1 cellular context compared by ENCODE assay signal in genomic region chr6:71288228-71289038, GRCh38.
TF ChIP-seq lines count a peak whose summit lies in the region.

Gene OGFRL1, plus strand, starts transcription at chr6:71288811. Its CDS starts 126 bp downstream, at chr6:71288937.

TF ChIP-seq in HepG2, 621 proteins besides CTCF, POLR2A, EP300 and RAD21 (continued from another document):
- TF ChIP-seq, protein P1, sequence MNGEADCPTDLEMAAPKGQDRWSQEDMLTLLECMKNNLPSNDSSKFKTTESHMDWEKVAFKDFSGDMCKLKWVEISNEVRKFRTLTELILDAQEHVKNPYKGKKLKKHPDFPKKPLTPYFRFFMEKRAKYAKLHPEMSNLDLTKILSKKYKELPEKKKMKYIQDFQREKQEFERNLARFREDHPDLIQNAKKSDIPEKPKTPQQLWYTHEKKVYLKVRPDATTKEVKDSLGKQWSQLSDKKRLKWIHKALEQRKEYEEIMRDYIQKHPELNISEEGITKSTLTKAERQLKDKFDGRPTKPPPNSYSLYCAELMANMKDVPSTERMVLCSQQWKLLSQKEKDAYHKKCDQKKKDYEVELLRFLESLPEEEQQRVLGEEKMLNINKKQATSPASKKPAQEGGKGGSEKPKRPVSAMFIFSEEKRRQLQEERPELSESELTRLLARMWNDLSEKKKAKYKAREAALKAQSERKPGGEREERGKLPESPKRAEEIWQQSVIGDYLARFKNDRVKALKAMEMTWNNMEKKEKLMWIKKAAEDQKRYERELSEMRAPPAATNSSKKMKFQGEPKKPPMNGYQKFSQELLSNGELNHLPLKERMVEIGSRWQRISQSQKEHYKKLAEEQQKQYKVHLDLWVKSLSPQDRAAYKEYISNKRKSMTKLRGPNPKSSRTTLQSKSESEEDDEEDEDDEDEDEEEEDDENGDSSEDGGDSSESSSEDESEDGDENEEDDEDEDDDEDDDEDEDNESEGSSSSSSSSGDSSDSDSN (CRISPR knock-in tag; IDR thresholded peaks at IDR 0.05): peak; percentile 72; the same call in 1 of the 2 replicates
- TF ChIP-seq ZNF225 (CRISPR knock-in tag; IDR thresholded peaks at IDR 0.05): no peak
- TF ChIP-seq ZNF281 (CRISPR knock-in tag; IDR thresholded peaks at IDR 0.05; ENCODE audit: borderline replicate concordance): 0 out of 2 replicates have a peak, but pooled peaks have one; percentile 30
- peak; percentile 49 for TF ChIP-seq HNRNPLL (IDR thresholded peaks at IDR 0.05; ENCODE audit: low read depth, low read length, poor library complexity, severe bottlenecking)
- 0 out of 2 replicates have a peak, but pooled peaks have one; percentile 41 for TF ChIP-seq ZNF546 (CRISPR knock-in tag; conservative IDR thresholded peaks at IDR 0.05)
- peak; percentile 40; the same call in 1 of the 2 replicates for TF ChIP-seq ZFX (CRISPR knock-in tag; IDR thresholded peaks at IDR 0.05; ENCODE audit: low read depth)
- no peak for TF ChIP-seq ZNF556 (CRISPR knock-in tag; IDR thresholded peaks at IDR 0.05; ENCODE audit: borderline replicate concordance)
- TF ChIP-seq, protein P2, sequence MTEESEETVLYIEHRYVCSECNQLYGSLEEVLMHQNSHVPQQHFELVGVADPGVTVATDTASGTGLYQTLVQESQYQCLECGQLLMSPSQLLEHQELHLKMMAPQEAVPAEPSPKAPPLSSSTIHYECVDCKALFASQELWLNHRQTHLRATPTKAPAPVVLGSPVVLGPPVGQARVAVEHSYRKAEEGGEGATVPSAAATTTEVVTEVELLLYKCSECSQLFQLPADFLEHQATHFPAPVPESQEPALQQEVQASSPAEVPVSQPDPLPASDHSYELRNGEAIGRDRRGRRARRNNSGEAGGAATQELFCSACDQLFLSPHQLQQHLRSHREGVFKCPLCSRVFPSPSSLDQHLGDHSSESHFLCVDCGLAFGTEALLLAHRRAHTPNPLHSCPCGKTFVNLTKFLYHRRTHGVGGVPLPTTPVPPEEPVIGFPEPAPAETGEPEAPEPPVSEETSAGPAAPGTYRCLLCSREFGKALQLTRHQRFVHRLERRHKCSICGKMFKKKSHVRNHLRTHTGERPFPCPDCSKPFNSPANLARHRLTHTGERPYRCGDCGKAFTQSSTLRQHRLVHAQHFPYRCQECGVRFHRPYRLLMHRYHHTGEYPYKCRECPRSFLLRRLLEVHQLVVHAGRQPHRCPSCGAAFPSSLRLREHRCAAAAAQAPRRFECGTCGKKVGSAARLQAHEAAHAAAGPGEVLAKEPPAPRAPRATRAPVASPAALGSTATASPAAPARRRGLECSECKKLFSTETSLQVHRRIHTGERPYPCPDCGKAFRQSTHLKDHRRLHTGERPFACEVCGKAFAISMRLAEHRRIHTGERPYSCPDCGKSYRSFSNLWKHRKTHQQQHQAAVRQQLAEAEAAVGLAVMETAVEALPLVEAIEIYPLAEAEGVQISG (CRISPR knock-in tag; IDR thresholded peaks at IDR 0.05): 0 out of 2 replicates have a peak, but pooled peaks have one; percentile 12
- TF ChIP-seq ZBTB7B (CRISPR knock-in tag; IDR thresholded peaks at IDR 0.05): 0 out of 2 replicates have a peak, but pooled peaks have one; percentile 29
- TF ChIP-seq, protein P3, sequence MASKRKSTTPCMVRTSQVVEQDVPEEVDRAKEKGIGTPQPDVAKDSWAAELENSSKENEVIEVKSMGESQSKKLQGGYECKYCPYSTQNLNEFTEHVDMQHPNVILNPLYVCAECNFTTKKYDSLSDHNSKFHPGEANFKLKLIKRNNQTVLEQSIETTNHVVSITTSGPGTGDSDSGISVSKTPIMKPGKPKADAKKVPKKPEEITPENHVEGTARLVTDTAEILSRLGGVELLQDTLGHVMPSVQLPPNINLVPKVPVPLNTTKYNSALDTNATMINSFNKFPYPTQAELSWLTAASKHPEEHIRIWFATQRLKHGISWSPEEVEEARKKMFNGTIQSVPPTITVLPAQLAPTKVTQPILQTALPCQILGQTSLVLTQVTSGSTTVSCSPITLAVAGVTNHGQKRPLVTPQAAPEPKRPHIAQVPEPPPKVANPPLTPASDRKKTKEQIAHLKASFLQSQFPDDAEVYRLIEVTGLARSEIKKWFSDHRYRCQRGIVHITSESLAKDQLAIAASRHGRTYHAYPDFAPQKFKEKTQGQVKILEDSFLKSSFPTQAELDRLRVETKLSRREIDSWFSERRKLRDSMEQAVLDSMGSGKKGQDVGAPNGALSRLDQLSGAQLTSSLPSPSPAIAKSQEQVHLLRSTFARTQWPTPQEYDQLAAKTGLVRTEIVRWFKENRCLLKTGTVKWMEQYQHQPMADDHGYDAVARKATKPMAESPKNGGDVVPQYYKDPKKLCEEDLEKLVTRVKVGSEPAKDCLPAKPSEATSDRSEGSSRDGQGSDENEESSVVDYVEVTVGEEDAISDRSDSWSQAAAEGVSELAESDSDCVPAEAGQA (IDR thresholded peaks at IDR 0.05; ENCODE audit: low read depth): no peak
- TF ChIP-seq, protein P3 (CRISPR knock-in tag; IDR thresholded peaks at IDR 0.05; ENCODE audit: borderline replicate concordance): no peak
- TF ChIP-seq ATF3 (CRISPR knock-in tag; IDR thresholded peaks at IDR 0.05): no peak
- TF ChIP-seq KDM5B (CRISPR knock-in tag; IDR thresholded peaks at IDR 0.05; ENCODE audit: borderline replicate concordance): peak; percentile 42; the same call in 1 of the 2 replicates
- TF ChIP-seq, protein P4, sequence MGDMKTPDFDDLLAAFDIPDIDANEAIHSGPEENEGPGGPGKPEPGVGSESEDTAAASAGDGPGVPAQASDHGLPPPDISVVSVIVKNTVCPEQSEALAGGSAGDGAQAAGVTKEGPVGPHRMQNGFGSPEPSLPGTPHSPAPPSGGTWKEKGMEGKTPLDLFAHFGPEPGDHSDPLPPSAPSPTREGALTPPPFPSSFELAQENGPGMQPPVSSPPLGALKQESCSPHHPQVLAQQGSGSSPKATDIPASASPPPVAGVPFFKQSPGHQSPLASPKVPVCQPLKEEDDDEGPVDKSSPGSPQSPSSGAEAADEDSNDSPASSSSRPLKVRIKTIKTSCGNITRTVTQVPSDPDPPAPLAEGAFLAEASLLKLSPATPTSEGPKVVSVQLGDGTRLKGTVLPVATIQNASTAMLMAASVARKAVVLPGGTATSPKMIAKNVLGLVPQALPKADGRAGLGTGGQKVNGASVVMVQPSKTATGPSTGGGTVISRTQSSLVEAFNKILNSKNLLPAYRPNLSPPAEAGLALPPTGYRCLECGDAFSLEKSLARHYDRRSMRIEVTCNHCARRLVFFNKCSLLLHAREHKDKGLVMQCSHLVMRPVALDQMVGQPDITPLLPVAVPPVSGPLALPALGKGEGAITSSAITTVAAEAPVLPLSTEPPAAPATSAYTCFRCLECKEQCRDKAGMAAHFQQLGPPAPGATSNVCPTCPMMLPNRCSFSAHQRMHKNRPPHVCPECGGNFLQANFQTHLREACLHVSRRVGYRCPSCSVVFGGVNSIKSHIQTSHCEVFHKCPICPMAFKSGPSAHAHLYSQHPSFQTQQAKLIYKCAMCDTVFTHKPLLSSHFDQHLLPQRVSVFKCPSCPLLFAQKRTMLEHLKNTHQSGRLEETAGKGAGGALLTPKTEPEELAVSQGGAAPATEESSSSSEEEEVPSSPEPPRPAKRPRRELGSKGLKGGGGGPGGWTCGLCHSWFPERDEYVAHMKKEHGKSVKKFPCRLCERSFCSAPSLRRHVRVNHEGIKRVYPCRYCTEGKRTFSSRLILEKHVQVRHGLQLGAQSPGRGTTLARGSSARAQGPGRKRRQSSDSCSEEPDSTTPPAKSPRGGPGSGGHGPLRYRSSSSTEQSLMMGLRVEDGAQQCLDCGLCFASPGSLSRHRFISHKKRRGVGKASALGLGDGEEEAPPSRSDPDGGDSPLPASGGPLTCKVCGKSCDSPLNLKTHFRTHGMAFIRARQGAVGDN (CRISPR knock-in tag; IDR thresholded peaks at IDR 0.05): peak; percentile 36
- TF ChIP-seq PHF8 (CRISPR knock-in tag; IDR thresholded peaks at IDR 0.05): no peak; the same call in 1 of the 2 replicates
- TF ChIP-seq, protein P5, sequence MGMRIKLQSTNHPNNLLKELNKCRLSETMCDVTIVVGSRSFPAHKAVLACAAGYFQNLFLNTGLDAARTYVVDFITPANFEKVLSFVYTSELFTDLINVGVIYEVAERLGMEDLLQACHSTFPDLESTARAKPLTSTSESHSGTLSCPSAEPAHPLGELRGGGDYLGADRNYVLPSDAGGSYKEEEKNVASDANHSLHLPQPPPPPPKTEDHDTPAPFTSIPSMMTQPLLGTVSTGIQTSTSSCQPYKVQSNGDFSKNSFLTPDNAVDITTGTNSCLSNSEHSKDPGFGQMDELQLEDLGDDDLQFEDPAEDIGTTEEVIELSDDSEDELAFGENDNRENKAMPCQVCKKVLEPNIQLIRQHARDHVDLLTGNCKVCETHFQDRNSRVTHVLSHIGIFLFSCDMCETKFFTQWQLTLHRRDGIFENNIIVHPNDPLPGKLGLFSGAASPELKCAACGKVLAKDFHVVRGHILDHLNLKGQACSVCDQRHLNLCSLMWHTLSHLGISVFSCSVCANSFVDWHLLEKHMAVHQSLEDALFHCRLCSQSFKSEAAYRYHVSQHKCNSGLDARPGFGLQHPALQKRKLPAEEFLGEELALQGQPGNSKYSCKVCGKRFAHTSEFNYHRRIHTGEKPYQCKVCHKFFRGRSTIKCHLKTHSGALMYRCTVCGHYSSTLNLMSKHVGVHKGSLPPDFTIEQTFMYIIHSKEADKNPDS (CRISPR knock-in tag; IDR thresholded peaks at IDR 0.05): no peak
- TF ChIP-seq, protein P6, sequence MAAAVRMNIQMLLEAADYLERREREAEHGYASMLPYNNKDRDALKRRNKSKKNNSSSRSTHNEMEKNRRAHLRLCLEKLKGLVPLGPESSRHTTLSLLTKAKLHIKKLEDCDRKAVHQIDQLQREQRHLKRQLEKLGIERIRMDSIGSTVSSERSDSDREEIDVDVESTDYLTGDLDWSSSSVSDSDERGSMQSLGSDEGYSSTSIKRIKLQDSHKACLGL (CRISPR knock-in tag; IDR thresholded peaks at IDR 0.05): no peak
- no peak for TF ChIP-seq HOMEZ (CRISPR knock-in tag; IDR thresholded peaks at IDR 0.05; ENCODE audit: low read depth)
- peak; percentile 21; the same call in 1 of the 2 replicates for TF ChIP-seq GABPB1 (CRISPR knock-in tag; IDR thresholded peaks at IDR 0.05)
- TF ChIP-seq, protein P7, sequence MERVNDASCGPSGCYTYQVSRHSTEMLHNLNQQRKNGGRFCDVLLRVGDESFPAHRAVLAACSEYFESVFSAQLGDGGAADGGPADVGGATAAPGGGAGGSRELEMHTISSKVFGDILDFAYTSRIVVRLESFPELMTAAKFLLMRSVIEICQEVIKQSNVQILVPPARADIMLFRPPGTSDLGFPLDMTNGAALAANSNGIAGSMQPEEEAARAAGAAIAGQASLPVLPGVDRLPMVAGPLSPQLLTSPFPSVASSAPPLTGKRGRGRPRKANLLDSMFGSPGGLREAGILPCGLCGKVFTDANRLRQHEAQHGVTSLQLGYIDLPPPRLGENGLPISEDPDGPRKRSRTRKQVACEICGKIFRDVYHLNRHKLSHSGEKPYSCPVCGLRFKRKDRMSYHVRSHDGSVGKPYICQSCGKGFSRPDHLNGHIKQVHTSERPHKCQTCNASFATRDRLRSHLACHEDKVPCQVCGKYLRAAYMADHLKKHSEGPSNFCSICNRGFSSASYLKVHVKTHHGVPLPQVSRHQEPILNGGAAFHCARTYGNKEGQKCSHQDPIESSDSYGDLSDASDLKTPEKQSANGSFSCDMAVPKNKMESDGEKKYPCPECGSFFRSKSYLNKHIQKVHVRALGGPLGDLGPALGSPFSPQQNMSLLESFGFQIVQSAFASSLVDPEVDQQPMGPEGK (CRISPR knock-in tag; IDR thresholded peaks at IDR 0.05): peak; percentile 35; the same call in 1 of the 2 replicates
- TF ChIP-seq YY1 (IDR thresholded peaks at IDR 0.05; ENCODE audit: insufficient read depth, insufficient replicate concordance, low read depth, low read length): peak; percentile 33
- no peak for TF ChIP-seq TOPORS (CRISPR knock-in tag; IDR thresholded peaks at IDR 0.05)
